ENCODE assay signal across 19 cellular contexts in the genomic region with DNA sequence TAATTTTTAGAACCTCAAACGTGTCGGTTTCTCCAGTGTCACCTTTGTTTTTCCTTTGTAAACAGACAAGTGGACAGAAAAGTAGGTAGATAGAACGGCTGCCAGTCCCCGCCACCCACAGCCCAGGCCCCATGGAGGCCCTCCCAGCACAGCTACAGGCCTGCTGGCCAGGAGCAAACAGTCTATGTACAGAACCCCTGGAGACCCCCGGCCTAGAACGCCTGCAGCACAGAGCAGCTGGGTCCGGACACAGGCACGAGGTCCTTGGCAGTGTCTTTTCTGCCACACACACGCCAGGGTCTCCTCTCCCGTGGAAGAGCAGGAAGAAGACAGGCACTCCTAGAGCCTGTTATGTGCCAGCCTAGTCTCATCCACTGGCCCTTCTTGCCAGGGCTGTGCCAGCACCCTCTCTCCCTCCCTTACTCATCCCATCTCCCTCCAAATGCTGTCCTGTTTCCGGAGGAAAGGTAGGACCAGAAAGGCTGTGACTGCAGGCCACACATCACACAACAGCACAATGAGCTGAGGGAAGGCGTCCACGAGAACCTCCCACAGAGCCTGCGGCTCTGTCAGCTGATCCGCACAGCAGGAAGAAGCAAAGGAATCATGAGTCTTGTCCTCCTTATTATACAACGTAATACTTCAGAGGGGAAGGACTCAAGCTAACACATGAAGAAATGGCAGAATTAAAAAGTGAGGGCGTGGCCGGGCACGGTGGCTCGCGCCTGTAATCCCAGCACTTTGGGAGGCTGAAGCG.
"Had no signal": no experiment of that assay in that cellular context is flagged by ENCODE, and none has a peak within 500 bp of the region (broad histone marks: within the 10 kb centered on the region; RNA-seq: fewer than 3 reads in every experiment).

No MANE protein-coding gene starts in this region.

- H3K9me3 ChIP-seq: neutrophil, pancreas had no signal

- H3K4me3 Mint-ChIP-seq: activated CD4-positive, alpha-beta memory T cell treated with anti-CD3 and anti-CD28 coated beads for 36 hours; activated CD4-positive, alpha-beta T cell treated with anti-CD3 and anti-CD28 coated beads for 36 hours; dendritic cell treated with granulocyte-macrophage colony-stimulating factor and Interleukin-4, amounts not matched to agents 40 ng/mL and 50 ng/mL, for 4 days; naive thymus-derived CD4-positive, alpha-beta T cell; stimulated activated memory B cell treated with anti-CD40 and anti-IgM and Interleukin-4, amounts not matched to agents 10 μg/mL and 1 μg/mL and 100 μg/mL, for 72 hours had no signal

- H3K4me1 ChIP-seq: pancreas had no signal

- ATAC-seq: activated CD4-positive, alpha-beta T cell treated with anti-CD3 and anti-CD28 coated beads for 36 hours; naive thymus-derived CD4-positive, alpha-beta T cell; pancreas; sciatic nerve; stimulated activated memory B cell treated with anti-CD40 and anti-IgM and Interleukin-4, amounts not matched to agents 10 μg/mL and 1 μg/mL and 100 μg/mL, for 72 hours had no signal

- H3K4me1 Mint-ChIP-seq: stimulated activated memory B cell treated with anti-CD40 and anti-IgM and Interleukin-4, amounts not matched to agents 10 μg/mL and 1 μg/mL and 100 μg/mL, for 72 hours had no signal

- H3K27me3 ChIP-seq: hepatocyte, neutrophil, pancreas had no signal

- H3K4me2 ChIP-seq: hepatocyte had no signal

- DNase-seq: activated CD4-positive, alpha-beta memory T cell treated with anti-CD3 and anti-CD28 coated beads for 36 hours; activated CD4-positive, alpha-beta T cell treated with anti-CD3 and anti-CD28 coated beads for 36 hours; activated T-cell treated with anti-CD3 and anti-CD28 coated beads for 4 hours; anterior cingulate cortex; cerebellar nuclear complex; effector CD8-positive, alpha-beta T cell; mesendoderm; naive thymus-derived CD4-positive, alpha-beta T cell; stimulated activated CD4-positive, alpha-beta T cell treated with anti-CD3 and anti-CD28 coated beads, Interleukin-4, amount 100 ng/mL, for 24 hours; WERI-Rb-1 had no signal

- H3K4me3 ChIP-seq: hepatocyte, pancreas had no signal

- H3K9me3 Mint-ChIP-seq: activated CD4-positive, alpha-beta memory T cell treated with anti-CD3 and anti-CD28 coated beads for 36 hours; dendritic cell treated with granulocyte-macrophage colony-stimulating factor and Interleukin-4, amounts not matched to agents 40 ng/mL and 50 ng/mL, for 4 days; stimulated activated memory B cell treated with anti-CD40 and anti-IgM and Interleukin-4, amounts not matched to agents 10 μg/mL and 1 μg/mL and 100 μg/mL, for 72 hours had no signal

- H2AFZ ChIP-seq: hepatocyte had no signal

- H3K27ac Mint-ChIP-seq: activated CD4-positive, alpha-beta memory T cell treated with anti-CD3 and anti-CD28 coated beads for 36 hours; activated CD4-positive, alpha-beta T cell treated with anti-CD3 and anti-CD28 coated beads for 36 hours; dendritic cell treated with granulocyte-macrophage colony-stimulating factor and Interleukin-4, amounts not matched to agents 40 ng/mL and 50 ng/mL, for 4 days; stimulated activated memory B cell treated with anti-CD40 and anti-IgM and Interleukin-4, amounts not matched to agents 10 μg/mL and 1 μg/mL and 100 μg/mL, for 72 hours had no signal

- H3K27ac ChIP-seq: hepatocyte, neutrophil, pancreas, WERI-Rb-1 had no signal

- FAIRE-seq: bronchial epithelial cell, endothelial cell of umbilical vein, pancreas, urothelium cell line had no signal

- H3K27me3 Mint-ChIP-seq: activated CD4-positive, alpha-beta memory T cell treated with anti-CD3 and anti-CD28 coated beads for 36 hours; activated CD4-positive, alpha-beta T cell treated with anti-CD3 and anti-CD28 coated beads for 36 hours; dendritic cell treated with granulocyte-macrophage colony-stimulating factor and Interleukin-4, amounts not matched to agents 40 ng/mL and 50 ng/mL, for 4 days; naive thymus-derived CD4-positive, alpha-beta T cell; stimulated activated memory B cell treated with anti-CD40 and anti-IgM and Interleukin-4, amounts not matched to agents 10 μg/mL and 1 μg/mL and 100 μg/mL, for 72 hours had no signal
